21 cellular contexts compared by ENCODE assay signal in the genomic region with DNA sequence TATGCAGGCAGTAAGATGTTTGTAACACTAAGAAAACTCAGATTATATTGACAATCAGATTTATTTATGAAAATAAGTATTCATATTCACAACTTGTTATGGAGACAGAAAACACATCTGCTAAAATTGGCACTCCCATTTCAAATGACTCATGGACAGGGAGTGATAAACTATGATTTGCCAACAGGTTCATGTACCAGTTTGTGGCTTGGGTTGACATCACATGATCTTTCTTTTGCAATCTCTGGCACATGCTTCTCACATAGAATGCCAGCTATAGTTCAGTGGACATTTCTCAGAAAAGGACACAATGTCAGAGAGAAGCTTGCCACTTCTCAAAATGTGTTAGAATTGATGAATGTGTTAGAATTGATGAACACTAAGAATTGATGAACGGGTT.
A peak's percentile ranks its signal among the peaks of the same experiment; 100 is the strongest.
DNase-seq lines count a peak whose midpoint lies in the region; ATAC-seq, FAIRE-seq and TF ChIP-seq lines count a peak whose summit lies in the region.
"Had no signal": no experiment of that assay in that cellular context is flagged by ENCODE, and none has a peak within 500 bp of the region (broad histone marks: within the 10 kb centered on the region; RNA-seq: fewer than 3 reads in every experiment).

No MANE protein-coding gene starts in this region.

- no peak for TF ChIP-seq POLR2A in GM12891 (IDR thresholded peaks at IDR 0.05; ENCODE audit: low read depth, low read length)

- WGBS in small intestine, 3 donors = 78 to 86% (median 82%) methylated on average over 1 of the region's 1 CpG

- H3K27ac Mint-ChIP-seq in astrocyte (ENCODE audit: unreplicated experiment) = no peak overlapping the region
- H3K27ac Mint-ChIP-seq: activated naive CD4-positive, alpha-beta T cell treated with anti-CD3 and anti-CD28 coated beads, Interleukin-2, amount 50 U/mL, for 24 hours; activated T-cell treated with anti-CD3 and anti-CD28 coated beads, Interleukin-2, amount 50 U/mL, for 24 hours; brain had no signal

- no peaks in the 10 kb centered on the region for H3K4me1 Mint-ChIP-seq in astrocyte (ENCODE audit: low read depth, unreplicated experiment)
- H3K4me1 Mint-ChIP-seq: activated naive CD4-positive, alpha-beta T cell treated with anti-CD3 and anti-CD28 coated beads, Interleukin-2, amount 50 U/mL, for 24 hours had no signal

- no peak for TF ChIP-seq CTCF in astrocyte (IDR thresholded peaks at IDR 0.05; ENCODE audit: insufficient read depth, low read depth, low read length)
- no peak for TF ChIP-seq CTCF in foreskin keratinocyte (conservative IDR thresholded peaks at IDR 0.05)

- peaks cover 23% of the 10 kb centered on the region for H3K4me1 ChIP-seq in ACC112 (ENCODE audit: control insufficient read depth, insufficient read depth, low read length, unreplicated experiment)
- no peaks in the 10 kb centered on the region for H3K4me1 ChIP-seq in astrocyte (ENCODE audit: insufficient read depth, low read length)
- H3K4me1 ChIP-seq in foreskin keratinocyte = peaks cover 31% of the 10 kb centered on the region
- H3K4me1 ChIP-seq in small intestine (ENCODE audit: control insufficient read depth in 2 of 2, insufficient read depth in 1 of 2, low read depth in 1 of 2, low read length in 1 of 2) = no peaks in the 10 kb centered on the region
- H3K4me1 ChIP-seq: sigmoid colon had no signal

- H3K79me2 ChIP-seq in ACC112 (ENCODE audit: control insufficient read depth, insufficient read depth, low read length, unreplicated experiment) = no peaks in the 10 kb centered on the region
- H3K79me2 ChIP-seq in astrocyte (ENCODE audit: insufficient read depth, low read length) = no peaks in the 10 kb centered on the region

- no peak overlapping the region for H3K9ac ChIP-seq in astrocyte (ENCODE audit: low read length)

- no peaks in the 10 kb centered on the region for H3K27me3 Mint-ChIP-seq in astrocyte (ENCODE audit: low read depth, unreplicated experiment)
- H3K27me3 Mint-ChIP-seq: activated naive CD4-positive, alpha-beta T cell treated with anti-CD3 and anti-CD28 coated beads, Interleukin-2, amount 50 U/mL, for 24 hours; activated T-cell treated with anti-CD3 and anti-CD28 coated beads, Interleukin-2, amount 50 U/mL, for 24 hours; brain had no signal

- FAIRE-seq in astrocyte (lab: Jason Lieb, UNC) (peak; percentile 9), GM12891 (lab: Jason Lieb, UNC) (no peak), small intestine (lab: Jason Lieb, UNC) (no peak)

- H2AFZ ChIP-seq in ACC112 (ENCODE audit: low read length, unreplicated experiment) (peak overlapping the region; percentile 71), astrocyte (ENCODE audit: low read depth, low read length) (no peak overlapping the region)
- H2AFZ ChIP-seq: PC-9 had no signal

- ATAC-seq in foreskin keratinocyte = peak; percentile 85
- ATAC-seq in HG03521 (IDR thresholded peaks at IDR 0.05; ENCODE audit: unreplicated experiment) = no peak
- ATAC-seq: left lobe of liver had no signal

- H3K9me3 ChIP-seq in astrocyte (ENCODE audit: insufficient read depth, low read depth, low read length) = no peaks in the 10 kb centered on the region
- no peaks in the 10 kb centered on the region for H3K9me3 ChIP-seq in small intestine (ENCODE audit: control insufficient read depth, low read depth)

- peak; percentile 69 for DNase-seq in HT1080 (ENCODE audit: low read depth)
- DNase-seq in astrocyte (ENCODE audit: low read depth) = no peak
- peak; percentile 65 to 82 for DNase-seq in foreskin keratinocyte
- DNase-seq in GM12891 (ENCODE audit: insufficient read length, low spot score) = no peak
- DNase-seq in small intestine = no peak
- DNase-seq in NCI-H82 treated with DMSO at 0.1 percent for 48 hours (lab: John Stamatoyannopoulos, UW; ENCODE audit: unreplicated experiment) = no peak
- DNase-seq: activated CD4-positive, alpha-beta T cell treated with anti-CD3 and anti-CD28 coated beads, Interleukin-2, amount 50 U/mL, for 4 hours; activated T-cell treated with anti-CD3 and anti-CD28 coated beads, Interleukin-2, amount 50 U/mL, for 24 hours; DND-41; NCI-H1092 treated with DMSO at 0.1 percent for 48 hours; NCI-H774; PC-9; sigmoid colon; stimulated activated CD4-positive, alpha-beta T cell treated with anti-CD3 and anti-CD28 coated beads, Interleukin-4, amount 100 ng/mL, for 1 hour; substantia nigra had no signal

- no peaks in the 10 kb centered on the region for H3K27me3 ChIP-seq in ACC112 (ENCODE audit: insufficient read depth, low read length)
- H3K27me3 ChIP-seq in astrocyte (ENCODE audit: insufficient read depth, low read length) = no peaks in the 10 kb centered on the region
- H3K27me3 ChIP-seq in foreskin keratinocyte = no peaks in the 10 kb centered on the region
- H3K27me3 ChIP-seq in small intestine (ENCODE audit: control insufficient read depth in 2 of 2, insufficient read depth in 2 of 2, low read length in 2 of 2) = no peaks in the 10 kb centered on the region
- H3K27me3 ChIP-seq: sigmoid colon had no signal

- H3K9me3 Mint-ChIP-seq in astrocyte (ENCODE audit: unreplicated experiment) = peaks cover 10% of the 10 kb centered on the region

- H3K36me3 Mint-ChIP-seq in astrocyte (ENCODE audit: low read depth, unreplicated experiment) = no peaks in the 10 kb centered on the region

- H3K27ac ChIP-seq in ACC112 (ENCODE audit: low read depth, low read length) (peak overlapping the region; percentile 28; the same call in 1 of the 2 replicates), astrocyte (ENCODE audit: low read depth, low read length) (no peak overlapping the region), foreskin keratinocyte (no peak overlapping the region), small intestine (ENCODE audit: low read depth in 1 of 2, low read length in 1 of 2) (no peak overlapping the region)
- H3K27ac ChIP-seq: PC-9, sigmoid colon, VCaP had no signal

- H4K20me1 ChIP-seq in astrocyte (ENCODE audit: insufficient read depth, low read length) = no peaks in the 10 kb centered on the region

- no peak overlapping the region for H3K4me2 ChIP-seq in astrocyte (ENCODE audit: low read length)
- H3K4me2 ChIP-seq: PC-9 had no signal

- H3K4me3 ChIP-seq in ACC112 (ENCODE audit: low read depth, low read length) (no peak overlapping the region), astrocyte (ENCODE audit: insufficient read depth, low read depth, low read length) (no peak overlapping the region), small intestine (ENCODE audit: low read depth in 1 of 2, low read length in 2 of 2) (no peak overlapping the region)
- H3K4me3 ChIP-seq: PC-9, sigmoid colon had no signal

- H3K36me3 ChIP-seq in ACC112 (ENCODE audit: insufficient read depth, low read length) (no peaks in the 10 kb centered on the region), astrocyte (ENCODE audit: insufficient read depth, low read length) (no peaks in the 10 kb centered on the region), small intestine (ENCODE audit: control insufficient read depth in 2 of 2, insufficient read depth in 2 of 2, low read length in 2 of 2) (no peaks in the 10 kb centered on the region)
- H3K36me3 ChIP-seq: sigmoid colon had no signal

- no peak overlapping the region for H3K4me3 Mint-ChIP-seq in astrocyte (ENCODE audit: unreplicated experiment)
- H3K4me3 Mint-ChIP-seq: activated naive CD4-positive, alpha-beta T cell treated with anti-CD3 and anti-CD28 coated beads, Interleukin-2, amount 50 U/mL, for 24 hours; activated T-cell treated with anti-CD3 and anti-CD28 coated beads, Interleukin-2, amount 50 U/mL, for 24 hours had no signal

TF ChIP-seq in GM12891, 5 proteins besides CTCF, POLR2A, EP300 and RAD21:
- TF ChIP-seq POLR2AphosphoS5 (IDR thresholded peaks at IDR 0.05; ENCODE audit: low read depth, low read length) = no peak
- no peak for TF ChIP-seq SPI1 (IDR thresholded peaks at IDR 0.05; ENCODE audit: low read depth, low read length)
- TF ChIP-seq TAF1 (IDR thresholded peaks at IDR 0.05; ENCODE audit: low read depth, low read length) = no peak
- TF ChIP-seq PAX5 (IDR thresholded peaks at IDR 0.05; ENCODE audit: insufficient read depth, low read length, severe bottlenecking) = no peak
- no peak for TF ChIP-seq POU2F2 (IDR thresholded peaks at IDR 0.05; ENCODE audit: low read depth, low read length)

Comparison
In these comparisons a context has a peak if more than half of its experiments do, and no peak if none do; other contexts are left out.
1. DNase-seq: peak in HT1080 (single experiment) and foreskin keratinocyte (2 of 2); none in astrocyte (single experiment), GM12891 (single experiment), small intestine (single experiment) and NCI-H82 treated with DMSO at 0.1 percent for 48 hours (single experiment).